8 cellular contexts compared by ENCODE assay signal in the genomic region with DNA sequence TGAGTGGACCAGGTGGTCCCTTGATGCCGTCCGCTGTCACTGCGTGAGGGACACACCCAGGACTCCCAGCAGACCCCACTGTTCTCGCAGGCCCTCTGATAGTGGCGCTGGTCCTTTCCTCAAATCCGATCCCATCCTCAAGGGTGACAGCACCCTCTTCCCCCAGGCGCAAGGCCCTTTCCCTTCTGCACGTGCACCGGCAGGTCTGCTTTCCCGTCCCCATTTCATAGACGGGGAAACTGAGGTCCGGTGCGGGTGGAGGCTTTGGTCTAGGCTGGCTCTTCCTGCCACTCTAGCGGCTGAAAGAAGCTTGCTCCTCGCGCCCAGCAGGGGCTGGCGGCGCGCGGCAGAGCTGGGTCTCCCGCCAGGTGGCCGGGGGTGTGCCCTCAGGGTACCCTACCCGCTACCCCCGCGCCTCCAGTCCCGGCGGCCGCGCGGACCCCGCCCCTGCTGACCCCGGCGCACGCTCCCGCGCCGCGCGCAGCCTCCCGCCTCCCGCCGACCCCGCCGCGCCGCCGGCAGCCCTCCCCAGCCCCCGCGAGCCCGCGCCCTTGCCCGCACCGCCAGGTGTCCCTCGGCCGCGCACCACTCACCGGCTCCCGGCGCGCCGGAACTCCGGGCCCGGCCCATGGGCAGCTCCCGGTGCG.
DNase-seq lines count a peak whose midpoint lies in the region; ATAC-seq lines count a peak whose summit lies in the region.

No MANE protein-coding gene starts in this region.

- DNase-seq in activated T-cell treated with anti-CD3 and anti-CD28 coated beads, Interleukin-2, amount 50 U/mL, for 24 hours = no peak
- DNase-seq in activated T-cell treated with anti-CD3 and anti-CD28 coated beads, Interleukin-2, amount 50 U/mL, for 1 hour = no peak
- no peak for DNase-seq in activated naive CD4-positive, alpha-beta T cell treated with anti-CD3 and anti-CD28 coated beads, Interleukin-2, amount 10 ng/mL, durations not matched to agents 7 days and 5 days
- DNase-seq in iPS DF 6.9 (ENCODE audit: low read depth, low spot score) = no peak
- DNase-seq in stimulated activated naive CD8-positive, alpha-beta T cell treated with anti-CD3 and anti-CD28 coated beads, Interleukin-15, Interleukin-2, amounts not matched to agents 100 U/mL and 50 U/mL, for 24 hours = peak; percentile 17
- no peak for DNase-seq in islet precursor cell
- DNase-seq in Ammon's horn (ENCODE audit: low spot score) = no peak

- H3K4me1 ChIP-seq in iPS DF 6.9 (ENCODE audit: control insufficient read depth, insufficient read depth, low read length) = no peaks in the 10 kb centered on the region

- H3K4me3 ChIP-seq in iPS DF 6.9 (ENCODE audit: low read length) = peak overlapping the region; percentile 42; the same call in 1 of the 2 replicates

- H3K27me3 ChIP-seq in iPS DF 6.9 (ENCODE audit: control insufficient read depth, insufficient read depth, low read length) = peaks cover 8% of the 10 kb centered on the region; the same call in 1 of the 2 replicates

- H3K27ac Mint-ChIP-seq in activated T-cell treated with anti-CD3 and anti-CD28 coated beads, Interleukin-2, amount 50 U/mL, for 24 hours = no peak overlapping the region
- no peak overlapping the region for H3K27ac Mint-ChIP-seq in activated naive CD4-positive, alpha-beta T cell treated with anti-CD3 and anti-CD28 coated beads, Interleukin-2, amount 10 ng/mL, durations not matched to agents 7 days and 5 days

- no peak overlapping the region for H3K27ac ChIP-seq in iPS DF 6.9 (ENCODE audit: low read length)

- H3K9me3 Mint-ChIP-seq in activated T-cell treated with anti-CD3 and anti-CD28 coated beads, Interleukin-2, amount 50 U/mL, for 24 hours = no peaks in the 10 kb centered on the region
- H3K9me3 Mint-ChIP-seq in activated naive CD4-positive, alpha-beta T cell treated with anti-CD3 and anti-CD28 coated beads, Interleukin-2, amount 10 ng/mL, durations not matched to agents 7 days and 5 days = peaks cover 4% of the 10 kb centered on the region

- H3K36me3 Mint-ChIP-seq in activated T-cell treated with anti-CD3 and anti-CD28 coated beads, Interleukin-2, amount 50 U/mL, for 24 hours (ENCODE audit: low read depth) = no peaks in the 10 kb centered on the region
- H3K36me3 Mint-ChIP-seq in activated naive CD4-positive, alpha-beta T cell treated with anti-CD3 and anti-CD28 coated beads, Interleukin-2, amount 10 ng/mL, durations not matched to agents 7 days and 5 days = no peaks in the 10 kb centered on the region

- no peaks in the 10 kb centered on the region for H3K9me3 ChIP-seq in iPS DF 6.9 (ENCODE audit: control insufficient read depth, insufficient read depth, low read length)

- peak; percentile 31 for ATAC-seq in HG03432 (IDR thresholded peaks at IDR 0.05; ENCODE audit: unreplicated experiment)
- peak; percentile 10 for ATAC-seq in stimulated activated naive CD8-positive, alpha-beta T cell treated with anti-CD3 and anti-CD28 coated beads, Interleukin-15, Interleukin-2, amounts not matched to agents 100 U/mL and 50 U/mL, for 24 hours

- H3K4me3 Mint-ChIP-seq in activated T-cell treated with anti-CD3 and anti-CD28 coated beads, Interleukin-2, amount 50 U/mL, for 24 hours = peak overlapping the region; percentile 45
- peak overlapping the region; percentile 30 for H3K4me3 Mint-ChIP-seq in activated naive CD4-positive, alpha-beta T cell treated with anti-CD3 and anti-CD28 coated beads, Interleukin-2, amount 10 ng/mL, durations not matched to agents 7 days and 5 days

- CTCF ChIA-PET in activated naive CD4-positive, alpha-beta T cell treated with anti-CD3 and anti-CD28 coated beads, Interleukin-2, amount 10 ng/mL, durations not matched to agents 7 days and 5 days (lab: Charles Lee) = interaction anchor here (2.0 kb wide), 1 partner anchor 85 kb away, joined by 9 read pairs; no protein-coding TSS in a partner anchor

- H3K36me3 ChIP-seq in iPS DF 6.9 (ENCODE audit: control insufficient read depth, insufficient read depth, low read length) = no peaks in the 10 kb centered on the region

- no CpG with 5 or more reads among the region's 65 CpGs for WGBS in iPS DF 6.9 (ENCODE audit: insufficient coverage, insufficient read length)

- peaks cover 12% of the 10 kb centered on the region for H3K4me1 Mint-ChIP-seq in activated T-cell treated with anti-CD3 and anti-CD28 coated beads, Interleukin-2, amount 50 U/mL, for 24 hours (ENCODE audit: low read depth)
- peaks cover 5% of the 10 kb centered on the region for H3K4me1 Mint-ChIP-seq in activated naive CD4-positive, alpha-beta T cell treated with anti-CD3 and anti-CD28 coated beads, Interleukin-2, amount 10 ng/mL, durations not matched to agents 7 days and 5 days

- peaks cover 58% of the 10 kb centered on the region for H3K27me3 Mint-ChIP-seq in activated T-cell treated with anti-CD3 and anti-CD28 coated beads, Interleukin-2, amount 50 U/mL, for 24 hours
- H3K27me3 Mint-ChIP-seq in activated naive CD4-positive, alpha-beta T cell treated with anti-CD3 and anti-CD28 coated beads, Interleukin-2, amount 10 ng/mL, durations not matched to agents 7 days and 5 days = peaks cover 54% of the 10 kb centered on the region
